In genomic region chr17:74860229-74860998, GRCh38 we compare ENCODE assay signal across 1 cellular context.
A peak's percentile ranks its signal among the peaks of the same experiment; 100 is the strongest.
TF ChIP-seq lines count a peak whose summit lies in the region.

No MANE protein-coding gene starts in this region.

TF ChIP-seq in GM23338, 12 proteins besides CTCF, POLR2A, EP300 and RAD21:
- TF ChIP-seq ETS1 (IDR thresholded peaks at IDR 0.05) (no peak), EZH2 (IDR thresholded peaks at IDR 0.05; ENCODE audit: low read depth, unreplicated experiment) (peak; percentile 78)
TF ChIP-seq in GM23338: peak in this region for 1.
